In the genomic region with DNA sequence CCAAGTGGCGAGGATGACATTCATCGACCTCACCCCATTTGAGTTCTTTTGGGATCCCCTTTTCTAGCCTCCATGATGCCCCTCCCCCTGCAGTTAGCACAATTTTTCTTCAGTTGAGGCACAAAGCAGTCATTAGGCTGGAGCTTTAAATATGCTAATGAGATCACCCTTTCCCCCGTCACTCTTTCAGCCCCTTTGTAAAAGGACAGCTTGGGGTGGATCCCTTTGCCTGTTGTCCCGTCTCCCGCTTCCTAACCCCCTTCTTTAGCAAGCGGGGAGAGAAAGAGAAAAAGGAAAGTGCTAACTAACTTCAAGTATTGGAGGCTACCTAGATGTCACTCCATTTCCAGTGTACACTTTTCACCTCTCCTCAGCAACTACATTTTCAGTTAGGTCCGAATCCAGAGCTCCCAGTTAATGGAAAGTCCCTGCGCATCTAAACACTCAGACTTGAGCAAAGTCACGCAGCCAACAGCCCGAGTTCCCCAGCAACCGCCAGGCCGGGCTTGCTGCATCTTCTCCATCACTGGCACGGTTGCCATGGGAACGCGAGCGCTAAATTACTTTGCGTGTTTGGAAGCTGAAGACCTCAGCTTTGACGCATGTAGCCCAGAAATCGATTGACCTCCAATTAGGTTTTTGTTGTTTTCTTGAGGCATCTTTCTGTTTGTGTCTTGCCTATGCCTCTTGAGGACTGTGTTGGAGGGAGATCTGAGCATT, we compare ENCODE assay signal across 2 cellular contexts.
TF ChIP-seq lines count a peak whose summit lies in the region.

No MANE protein-coding gene starts in this region.

TF ChIP-seq in GM23338, 12 proteins besides CTCF, POLR2A, EP300 and RAD21:
- TF ChIP-seq REST (IDR thresholded peaks at IDR 0.05; ENCODE audit: unreplicated experiment): no peak
- no peak for TF ChIP-seq POLR2AphosphoS5 (IDR thresholded peaks at IDR 0.05; ENCODE audit: low read depth)
- TF ChIP-seq CREB1 (CRISPR knock-in tag; IDR thresholded peaks at IDR 0.05; ENCODE audit: low read depth): no peak
- TF ChIP-seq, protein P1, sequence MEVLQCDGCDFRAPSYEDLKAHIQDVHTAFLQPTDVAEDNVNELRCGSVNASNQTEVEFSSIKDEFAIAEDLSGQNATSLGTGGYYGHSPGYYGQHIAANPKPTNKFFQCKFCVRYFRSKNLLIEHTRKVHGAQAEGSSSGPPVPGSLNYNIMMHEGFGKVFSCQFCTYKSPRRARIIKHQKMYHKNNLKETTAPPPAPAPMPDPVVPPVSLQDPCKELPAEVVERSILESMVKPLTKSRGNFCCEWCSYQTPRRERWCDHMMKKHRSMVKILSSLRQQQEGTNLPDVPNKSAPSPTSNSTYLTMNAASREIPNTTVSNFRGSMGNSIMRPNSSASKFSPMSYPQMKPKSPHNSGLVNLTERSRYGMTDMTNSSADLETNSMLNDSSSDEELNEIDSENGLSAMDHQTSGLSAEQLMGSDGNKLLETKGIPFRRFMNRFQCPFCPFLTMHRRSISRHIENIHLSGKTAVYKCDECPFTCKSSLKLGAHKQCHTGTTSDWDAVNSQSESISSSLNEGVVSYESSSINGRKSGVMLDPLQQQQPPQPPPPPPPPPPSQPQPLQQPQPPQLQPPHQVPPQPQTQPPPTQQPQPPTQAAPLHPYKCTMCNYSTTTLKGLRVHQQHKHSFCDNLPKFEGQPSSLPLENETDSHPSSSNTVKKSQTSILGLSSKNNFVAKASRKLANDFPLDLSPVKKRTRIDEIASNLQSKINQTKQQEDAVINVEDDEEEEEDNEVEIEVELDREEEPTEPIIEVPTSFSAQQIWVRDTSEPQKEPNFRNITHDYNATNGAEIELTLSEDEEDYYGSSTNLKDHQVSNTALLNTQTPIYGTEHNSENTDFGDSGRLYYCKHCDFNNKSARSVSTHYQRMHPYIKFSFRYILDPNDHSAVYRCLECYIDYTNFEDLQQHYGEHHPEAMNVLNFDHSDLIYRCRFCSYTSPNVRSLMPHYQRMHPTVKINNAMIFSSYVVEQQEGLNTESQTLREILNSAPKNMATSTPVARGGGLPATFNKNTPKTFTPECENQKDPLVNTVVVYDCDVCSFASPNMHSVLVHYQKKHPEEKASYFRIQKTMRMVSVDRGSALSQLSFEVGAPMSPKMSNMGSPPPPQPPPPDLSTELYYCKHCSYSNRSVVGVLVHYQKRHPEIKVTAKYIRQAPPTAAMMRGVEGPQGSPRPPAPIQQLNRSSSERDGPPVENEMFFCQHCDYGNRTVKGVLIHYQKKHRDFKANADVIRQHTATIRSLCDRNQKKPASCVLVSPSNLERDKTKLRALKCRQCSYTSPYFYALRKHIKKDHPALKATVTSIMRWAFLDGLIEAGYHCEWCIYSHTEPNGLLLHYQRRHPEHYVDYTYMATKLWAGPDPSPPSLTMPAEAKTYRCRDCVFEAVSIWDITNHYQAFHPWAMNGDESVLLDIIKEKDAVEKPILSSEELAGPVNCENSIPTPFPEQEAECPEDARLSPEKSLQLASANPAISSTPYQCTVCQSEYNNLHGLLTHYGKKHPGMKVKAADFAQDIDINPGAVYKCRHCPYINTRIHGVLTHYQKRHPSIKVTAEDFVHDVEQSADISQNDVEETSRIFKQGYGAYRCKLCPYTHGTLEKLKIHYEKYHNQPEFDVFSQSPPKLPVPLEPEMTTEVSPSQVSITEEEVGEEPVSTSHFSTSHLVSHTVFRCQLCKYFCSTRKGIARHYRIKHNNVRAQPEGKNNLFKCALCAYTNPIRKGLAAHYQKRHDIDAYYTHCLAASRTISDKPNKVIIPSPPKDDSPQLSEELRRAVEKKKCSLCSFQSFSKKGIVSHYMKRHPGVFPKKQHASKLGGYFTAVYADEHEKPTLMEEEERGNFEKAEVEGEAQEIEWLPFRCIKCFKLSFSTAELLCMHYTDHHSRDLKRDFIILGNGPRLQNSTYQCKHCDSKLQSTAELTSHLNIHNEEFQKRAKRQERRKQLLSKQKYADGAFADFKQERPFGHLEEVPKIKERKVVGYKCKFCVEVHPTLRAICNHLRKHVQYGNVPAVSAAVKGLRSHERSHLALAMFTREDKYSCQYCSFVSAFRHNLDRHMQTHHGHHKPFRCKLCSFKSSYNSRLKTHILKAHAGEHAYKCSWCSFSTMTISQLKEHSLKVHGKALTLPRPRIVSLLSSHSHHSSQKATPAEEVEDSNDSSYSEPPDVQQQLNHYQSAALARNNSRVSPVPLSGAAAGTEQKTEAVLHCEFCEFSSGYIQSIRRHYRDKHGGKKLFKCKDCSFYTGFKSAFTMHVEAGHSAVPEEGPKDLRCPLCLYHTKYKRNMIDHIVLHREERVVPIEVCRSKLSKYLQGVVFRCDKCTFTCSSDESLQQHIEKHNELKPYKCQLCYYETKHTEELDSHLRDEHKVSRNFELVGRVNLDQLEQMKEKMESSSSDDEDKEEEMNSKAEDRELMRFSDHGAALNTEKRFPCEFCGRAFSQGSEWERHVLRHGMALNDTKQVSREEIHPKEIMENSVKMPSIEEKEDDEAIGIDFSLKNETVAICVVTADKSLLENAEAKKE (CRISPR knock-in tag; IDR thresholded peaks at IDR 0.05): no peak
- TF ChIP-seq EZH2phosphoT487 (IDR thresholded peaks at IDR 0.05; ENCODE audit: unreplicated experiment): no peak
- TF ChIP-seq JUNB (IDR thresholded peaks at IDR 0.05; ENCODE audit: unreplicated experiment): no peak
- TF ChIP-seq ZNF331 (CRISPR knock-in tag; IDR thresholded peaks at IDR 0.05; ENCODE audit: low read depth): no peak
- TF ChIP-seq NANOG (IDR thresholded peaks at IDR 0.05; ENCODE audit: borderline replicate concordance): no peak
- TF ChIP-seq EZH2 (IDR thresholded peaks at IDR 0.05; ENCODE audit: low read depth, unreplicated experiment): no peak
TF ChIP-seq in GM23338: peak in this region for 0.

TF ChIP-seq in WTC11, 78 proteins besides CTCF, POLR2A, EP300 and RAD21 (continued from another document and continues in another):
- TF ChIP-seq, protein P2, sequence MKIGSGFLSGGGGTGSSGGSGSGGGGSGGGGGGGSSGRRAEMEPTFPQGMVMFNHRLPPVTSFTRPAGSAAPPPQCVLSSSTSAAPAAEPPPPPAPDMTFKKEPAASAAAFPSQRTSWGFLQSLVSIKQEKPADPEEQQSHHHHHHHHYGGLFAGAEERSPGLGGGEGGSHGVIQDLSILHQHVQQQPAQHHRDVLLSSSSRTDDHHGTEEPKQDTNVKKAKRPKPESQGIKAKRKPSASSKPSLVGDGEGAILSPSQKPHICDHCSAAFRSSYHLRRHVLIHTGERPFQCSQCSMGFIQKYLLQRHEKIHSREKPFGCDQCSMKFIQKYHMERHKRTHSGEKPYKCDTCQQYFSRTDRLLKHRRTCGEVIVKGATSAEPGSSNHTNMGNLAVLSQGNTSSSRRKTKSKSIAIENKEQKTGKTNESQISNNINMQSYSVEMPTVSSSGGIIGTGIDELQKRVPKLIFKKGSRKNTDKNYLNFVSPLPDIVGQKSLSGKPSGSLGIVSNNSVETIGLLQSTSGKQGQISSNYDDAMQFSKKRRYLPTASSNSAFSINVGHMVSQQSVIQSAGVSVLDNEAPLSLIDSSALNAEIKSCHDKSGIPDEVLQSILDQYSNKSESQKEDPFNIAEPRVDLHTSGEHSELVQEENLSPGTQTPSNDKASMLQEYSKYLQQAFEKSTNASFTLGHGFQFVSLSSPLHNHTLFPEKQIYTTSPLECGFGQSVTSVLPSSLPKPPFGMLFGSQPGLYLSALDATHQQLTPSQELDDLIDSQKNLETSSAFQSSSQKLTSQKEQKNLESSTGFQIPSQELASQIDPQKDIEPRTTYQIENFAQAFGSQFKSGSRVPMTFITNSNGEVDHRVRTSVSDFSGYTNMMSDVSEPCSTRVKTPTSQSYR (CRISPR knock-in tag; IDR thresholded peaks at IDR 0.05): no peak
- TF ChIP-seq E2F4 (CRISPR knock-in tag; IDR thresholded peaks at IDR 0.05; ENCODE audit: borderline replicate concordance, low read depth): no peak
- no peak for TF ChIP-seq ERG (CRISPR knock-in tag; IDR thresholded peaks at IDR 0.05)
- TF ChIP-seq, protein P3, sequence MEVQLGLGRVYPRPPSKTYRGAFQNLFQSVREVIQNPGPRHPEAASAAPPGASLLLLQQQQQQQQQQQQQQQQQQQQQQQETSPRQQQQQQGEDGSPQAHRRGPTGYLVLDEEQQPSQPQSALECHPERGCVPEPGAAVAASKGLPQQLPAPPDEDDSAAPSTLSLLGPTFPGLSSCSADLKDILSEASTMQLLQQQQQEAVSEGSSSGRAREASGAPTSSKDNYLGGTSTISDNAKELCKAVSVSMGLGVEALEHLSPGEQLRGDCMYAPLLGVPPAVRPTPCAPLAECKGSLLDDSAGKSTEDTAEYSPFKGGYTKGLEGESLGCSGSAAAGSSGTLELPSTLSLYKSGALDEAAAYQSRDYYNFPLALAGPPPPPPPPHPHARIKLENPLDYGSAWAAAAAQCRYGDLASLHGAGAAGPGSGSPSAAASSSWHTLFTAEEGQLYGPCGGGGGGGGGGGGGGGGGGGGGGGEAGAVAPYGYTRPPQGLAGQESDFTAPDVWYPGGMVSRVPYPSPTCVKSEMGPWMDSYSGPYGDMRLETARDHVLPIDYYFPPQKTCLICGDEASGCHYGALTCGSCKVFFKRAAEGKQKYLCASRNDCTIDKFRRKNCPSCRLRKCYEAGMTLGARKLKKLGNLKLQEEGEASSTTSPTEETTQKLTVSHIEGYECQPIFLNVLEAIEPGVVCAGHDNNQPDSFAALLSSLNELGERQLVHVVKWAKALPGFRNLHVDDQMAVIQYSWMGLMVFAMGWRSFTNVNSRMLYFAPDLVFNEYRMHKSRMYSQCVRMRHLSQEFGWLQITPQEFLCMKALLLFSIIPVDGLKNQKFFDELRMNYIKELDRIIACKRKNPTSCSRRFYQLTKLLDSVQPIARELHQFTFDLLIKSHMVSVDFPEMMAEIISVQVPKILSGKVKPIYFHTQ (CRISPR knock-in tag; IDR thresholded peaks at IDR 0.05): no peak
- TF ChIP-seq ZNF425 (CRISPR knock-in tag; conservative IDR thresholded peaks at IDR 0.05): no peak
- TF ChIP-seq, protein P4, sequence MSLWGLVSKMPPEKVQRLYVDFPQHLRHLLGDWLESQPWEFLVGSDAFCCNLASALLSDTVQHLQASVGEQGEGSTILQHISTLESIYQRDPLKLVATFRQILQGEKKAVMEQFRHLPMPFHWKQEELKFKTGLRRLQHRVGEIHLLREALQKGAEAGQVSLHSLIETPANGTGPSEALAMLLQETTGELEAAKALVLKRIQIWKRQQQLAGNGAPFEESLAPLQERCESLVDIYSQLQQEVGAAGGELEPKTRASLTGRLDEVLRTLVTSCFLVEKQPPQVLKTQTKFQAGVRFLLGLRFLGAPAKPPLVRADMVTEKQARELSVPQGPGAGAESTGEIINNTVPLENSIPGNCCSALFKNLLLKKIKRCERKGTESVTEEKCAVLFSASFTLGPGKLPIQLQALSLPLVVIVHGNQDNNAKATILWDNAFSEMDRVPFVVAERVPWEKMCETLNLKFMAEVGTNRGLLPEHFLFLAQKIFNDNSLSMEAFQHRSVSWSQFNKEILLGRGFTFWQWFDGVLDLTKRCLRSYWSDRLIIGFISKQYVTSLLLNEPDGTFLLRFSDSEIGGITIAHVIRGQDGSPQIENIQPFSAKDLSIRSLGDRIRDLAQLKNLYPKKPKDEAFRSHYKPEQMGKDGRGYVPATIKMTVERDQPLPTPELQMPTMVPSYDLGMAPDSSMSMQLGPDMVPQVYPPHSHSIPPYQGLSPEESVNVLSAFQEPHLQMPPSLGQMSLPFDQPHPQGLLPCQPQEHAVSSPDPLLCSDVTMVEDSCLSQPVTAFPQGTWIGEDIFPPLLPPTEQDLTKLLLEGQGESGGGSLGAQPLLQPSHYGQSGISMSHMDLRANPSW (CRISPR knock-in tag; conservative IDR thresholded peaks at IDR 0.05; ENCODE audit: low read depth): no peak
- no peak for TF ChIP-seq USF1 (CRISPR knock-in tag; IDR thresholded peaks at IDR 0.05)
- TF ChIP-seq GTF2I (CRISPR knock-in tag; conservative IDR thresholded peaks at IDR 0.05): no peak
- no peak for TF ChIP-seq TEAD1 (CRISPR knock-in tag; IDR thresholded peaks at IDR 0.05)
- no peak for TF ChIP-seq SP1 (CRISPR knock-in tag; conservative IDR thresholded peaks at IDR 0.05)
- no peak for TF ChIP-seq RORB (CRISPR knock-in tag; IDR thresholded peaks at IDR 0.05)
- TF ChIP-seq JUN (CRISPR knock-in tag; IDR thresholded peaks at IDR 0.05): no peak
- TF ChIP-seq ZNF423 (CRISPR knock-in tag; IDR thresholded peaks at IDR 0.05): no peak
